In the genomic region with DNA sequence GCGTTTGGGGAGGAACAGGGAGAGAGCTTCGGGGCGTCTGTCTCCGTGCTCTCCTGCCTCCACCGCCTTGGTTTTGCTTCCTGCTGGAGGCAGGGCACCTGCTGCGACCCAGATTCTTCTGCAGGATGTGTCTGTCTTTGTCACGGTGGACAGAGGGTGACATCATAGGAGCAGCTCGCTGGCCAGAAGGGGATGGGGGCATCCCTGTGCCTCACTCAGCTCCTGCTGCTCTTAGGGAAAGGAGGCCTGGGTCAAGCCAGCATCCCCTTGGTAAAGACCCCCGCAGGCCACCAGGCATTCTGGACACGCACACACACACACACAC, we compare ENCODE assay signal across 17 cellular contexts. TPM values are rescaled to one million over a fixed set of nuclear protein-coding genes. Genes with fewer than 3 reads are reported as not detected.
DNase-seq lines count a peak whose midpoint lies in the region; ATAC-seq and TF ChIP-seq lines count a peak whose summit lies in the region.
"Had no signal": no experiment of that assay in that cellular context is flagged by ENCODE, and none has a peak within 500 bp of the region (broad histone marks: within the 10 kb centered on the region; RNA-seq: fewer than 3 reads in every experiment).

No MANE protein-coding gene starts in this region.

- peak overlapping the region; percentile 22; the same call in 1 of the 2 replicates for H3K4me3 Mint-ChIP-seq in WTC11
- H3K4me3 Mint-ChIP-seq: activated B cell treated with CpG ODN at 0.5 μM for 24 hours; activated CD4-positive, alpha-beta memory T cell treated with anti-CD3 and anti-CD28 coated beads, Interleukin-2, amount 10 ng/mL, durations not matched to agents 7 days and 5 days; activated naive CD4-positive, alpha-beta T cell treated with anti-CD3 and anti-CD28 coated beads, Interleukin-2, amount 10 ng/mL, durations not matched to agents 7 days and 5 days; B cell; naive B cell; T-helper 1 cell treated with Interleukin-12 subunit alpha and Interleukin-12 subunit beta and Interleukin-4 antibody, amounts not matched to agents 30 μg/mL and 1 μg/mL, for 36 hours had no signal

- POLR2A ChIA-PET in WTC11 (lab: Charles Lee) = no interaction called here

- peaks cover 4% of the 10 kb centered on the region for H3K27me3 Mint-ChIP-seq in WTC11 (ENCODE audit: low read depth)
- H3K27me3 Mint-ChIP-seq: activated B cell treated with CpG ODN at 0.5 μM for 24 hours, B cell, naive B cell had no signal

- peaks cover 9% of the 10 kb centered on the region for H3K9me3 Mint-ChIP-seq in WTC11
- H3K9me3 Mint-ChIP-seq: activated CD4-positive, alpha-beta memory T cell treated with anti-CD3 and anti-CD28 coated beads, Interleukin-2, amount 10 ng/mL, durations not matched to agents 7 days and 5 days; activated naive CD4-positive, alpha-beta T cell treated with anti-CD3 and anti-CD28 coated beads, Interleukin-2, amount 10 ng/mL, durations not matched to agents 7 days and 5 days; T-helper 1 cell treated with Interleukin-12 subunit alpha and Interleukin-12 subunit beta and Interleukin-4 antibody, amounts not matched to agents 30 μg/mL and 1 μg/mL, for 36 hours had no signal

- CTCF ChIA-PET in WTC11 (lab: Charles Lee) = interaction anchor here (0.7 to 5.7 kb wide), 6 partner anchors 10 to 271 kb away, joined by 3 to 35 read pairs (median 4); no protein-coding TSS in a partner anchor

- H3K27me3 ChIP-seq in heart left ventricle (peaks cover 0 to 11% (median 0%) of the 10 kb centered on the region in 9 donors), psoas muscle (ENCODE audit: insufficient read depth in 3 of 3, low read length in 2 of 3) (peaks cover 0 to 6% (median 0%) of the 10 kb centered on the region in 3 donors)

- H3K27ac Mint-ChIP-seq in WTC11 = no peak overlapping the region
- H3K27ac Mint-ChIP-seq: activated B cell treated with CpG ODN at 0.5 μM for 24 hours; activated CD4-positive, alpha-beta memory T cell treated with anti-CD3 and anti-CD28 coated beads, Interleukin-2, amount 10 ng/mL, durations not matched to agents 7 days and 5 days; activated naive CD4-positive, alpha-beta T cell treated with anti-CD3 and anti-CD28 coated beads, Interleukin-2, amount 10 ng/mL, durations not matched to agents 7 days and 5 days; B cell; T-helper 1 cell treated with Interleukin-12 subunit alpha and Interleukin-12 subunit beta and Interleukin-4 antibody, amounts not matched to agents 30 μg/mL and 1 μg/mL, for 36 hours had no signal

- no peak for TF ChIP-seq POLR2A in heart left ventricle (IDR thresholded peaks at IDR 0.05)
- no peak for TF ChIP-seq POLR2A in lower leg skin (IDR thresholded peaks at IDR 0.05)

- H3K36me3 ChIP-seq in heart left ventricle (peaks cover 0 to 31% (median 29%) of the 10 kb centered on the region in 9 donors), psoas muscle (ENCODE audit: insufficient read depth in 1 of 2, low read depth in 1 of 2) (peaks cover 3 to 31% of the 10 kb centered on the region in 2 donors)

- H3K9me3 ChIP-seq in heart left ventricle = no peaks in the 10 kb centered on the region
- H3K9me3 ChIP-seq in psoas muscle = no peaks in the 10 kb centered on the region
- H3K9me3 ChIP-seq: colonic mucosa had no signal

- H3K27ac ChIP-seq in heart left ventricle (no peak overlapping the region), psoas muscle (no peak overlapping the region)
- H3K27ac ChIP-seq: colonic mucosa had no signal

- H3K4me1 ChIP-seq in heart left ventricle (peaks cover 0 to 20% (median 14%) of the 10 kb centered on the region in 12 donors), psoas muscle (peaks cover 16% of the 10 kb centered on the region)
- H3K4me1 ChIP-seq: colonic mucosa had no signal

- intact Hi-C loops in heart left ventricle (cut with DNase I) = no loop called here
- intact Hi-C loops in psoas muscle (cut with DNase I) = no loop called here
- intact Hi-C loops in lower leg skin (cut with DNase I; ENCODE audit: low total_unique reads) = loop anchor here (10.0 kb wide), 1 partner anchor 249 kb away; no protein-coding TSS in a partner anchor

- DNase-seq in GM10266 (ENCODE audit: extremely low spot score) (peak; percentile 48), WTC11 (ENCODE audit: low spot score) (no peak), heart left ventricle (no peak), psoas muscle (no peak), lower leg skin (ENCODE audit: low spot score in 2 of 2) (no peak), HK-2 (ENCODE audit: unreplicated experiment) (no peak), COLO829 (ENCODE audit: low spot score) (no peak)
- DNase-seq: activated B cell treated with CpG ODN at 0.5 μM for 24 hours; activated CD4-positive, alpha-beta memory T cell treated with anti-CD3 and anti-CD28 coated beads, Interleukin-2, amount 10 ng/mL, durations not matched to agents 7 days and 5 days; activated naive CD4-positive, alpha-beta T cell treated with anti-CD3 and anti-CD28 coated beads, Interleukin-2, amount 10 ng/mL, durations not matched to agents 7 days and 5 days; activated T-cell treated with anti-CD3 and anti-CD28 coated beads, Interleukin-2, amount 50 U/mL, for 1 hour; colonic mucosa; naive B cell; NCI-H187 treated with DMSO at 0.1 percent for 48 hours had no signal

- 5 to 25% (median 15%) methylated on average over 7 to 10 of the region's 10 CpGs for WGBS in heart left ventricle, 4 donors
- 12 to 19% (median 13%) methylated on average over 10 of the region's 10 CpGs for WGBS in psoas muscle, 3 donors
- WGBS in lower leg skin, 2 donors = 28 to 35% methylated on average over 10 of the region's 10 CpGs

- peaks cover 28% of the 10 kb centered on the region for H3K36me3 Mint-ChIP-seq in WTC11

- peaks cover 21% of the 10 kb centered on the region for H3K4me1 Mint-ChIP-seq in WTC11
- H3K4me1 Mint-ChIP-seq: activated B cell treated with CpG ODN at 0.5 μM for 24 hours; activated CD4-positive, alpha-beta memory T cell treated with anti-CD3 and anti-CD28 coated beads, Interleukin-2, amount 10 ng/mL, durations not matched to agents 7 days and 5 days; activated naive CD4-positive, alpha-beta T cell treated with anti-CD3 and anti-CD28 coated beads, Interleukin-2, amount 10 ng/mL, durations not matched to agents 7 days and 5 days had no signal

- TF ChIP-seq CTCF in GM10266 (IDR thresholded peaks at IDR 0.05; ENCODE audit: control insufficient read depth, insufficient read depth, low read depth, missing control alignments) = no peak
- no peak for TF ChIP-seq CTCF in WTC11 (IDR thresholded peaks at IDR 0.05)
- no peak for TF ChIP-seq CTCF in heart left ventricle (IDR thresholded peaks at IDR 0.05)
- no peak for TF ChIP-seq CTCF in psoas muscle (IDR thresholded peaks at IDR 0.05)
- TF ChIP-seq CTCF in lower leg skin (IDR thresholded peaks at IDR 0.05) = no peak

- H3K4me3 ChIP-seq in heart left ventricle = peak overlapping the region in 3 of 12 donors; percentile 14 to 46 (median 31)
- no peak overlapping the region for H3K4me3 ChIP-seq in psoas muscle
- no peak overlapping the region for H3K4me3 ChIP-seq in lower leg skin (ENCODE audit: low read depth, poor library complexity, severe bottlenecking)
- H3K4me3 ChIP-seq: colonic mucosa, lung had no signal

- ATAC-seq in WTC11 (no peak), heart left ventricle (peak in 3 of 4 donors; percentile 5 to 29 (median 8)), psoas muscle (peak in 3 of 4 donors; percentile 23 to 48 (median 34))

TF ChIP-seq in WTC11, 78 proteins besides CTCF, POLR2A, EP300 and RAD21:
- TF ChIP-seq, protein P1, sequence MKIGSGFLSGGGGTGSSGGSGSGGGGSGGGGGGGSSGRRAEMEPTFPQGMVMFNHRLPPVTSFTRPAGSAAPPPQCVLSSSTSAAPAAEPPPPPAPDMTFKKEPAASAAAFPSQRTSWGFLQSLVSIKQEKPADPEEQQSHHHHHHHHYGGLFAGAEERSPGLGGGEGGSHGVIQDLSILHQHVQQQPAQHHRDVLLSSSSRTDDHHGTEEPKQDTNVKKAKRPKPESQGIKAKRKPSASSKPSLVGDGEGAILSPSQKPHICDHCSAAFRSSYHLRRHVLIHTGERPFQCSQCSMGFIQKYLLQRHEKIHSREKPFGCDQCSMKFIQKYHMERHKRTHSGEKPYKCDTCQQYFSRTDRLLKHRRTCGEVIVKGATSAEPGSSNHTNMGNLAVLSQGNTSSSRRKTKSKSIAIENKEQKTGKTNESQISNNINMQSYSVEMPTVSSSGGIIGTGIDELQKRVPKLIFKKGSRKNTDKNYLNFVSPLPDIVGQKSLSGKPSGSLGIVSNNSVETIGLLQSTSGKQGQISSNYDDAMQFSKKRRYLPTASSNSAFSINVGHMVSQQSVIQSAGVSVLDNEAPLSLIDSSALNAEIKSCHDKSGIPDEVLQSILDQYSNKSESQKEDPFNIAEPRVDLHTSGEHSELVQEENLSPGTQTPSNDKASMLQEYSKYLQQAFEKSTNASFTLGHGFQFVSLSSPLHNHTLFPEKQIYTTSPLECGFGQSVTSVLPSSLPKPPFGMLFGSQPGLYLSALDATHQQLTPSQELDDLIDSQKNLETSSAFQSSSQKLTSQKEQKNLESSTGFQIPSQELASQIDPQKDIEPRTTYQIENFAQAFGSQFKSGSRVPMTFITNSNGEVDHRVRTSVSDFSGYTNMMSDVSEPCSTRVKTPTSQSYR (CRISPR knock-in tag; IDR thresholded peaks at IDR 0.05) = no peak
- no peak for TF ChIP-seq FOXK1 (CRISPR knock-in tag; IDR thresholded peaks at IDR 0.05)
- no peak for TF ChIP-seq FOXJ3 (CRISPR knock-in tag; IDR thresholded peaks at IDR 0.05; ENCODE audit: borderline replicate concordance)
- TF ChIP-seq EMX1 (CRISPR knock-in tag; IDR thresholded peaks at IDR 0.05) = no peak
- no peak for TF ChIP-seq SMAD3 (CRISPR knock-in tag; IDR thresholded peaks at IDR 0.05; ENCODE audit: borderline replicate concordance)

RNA-seq across cellular contexts. Expression of gene NPAS1, which starts 16.1 kb away (rescaled TPM):
- total RNA-seq in WTC11 (2021) = 6.8 to 11.1 TPM (median 10.3 TPM) in 3 replicates
- 1 to 10 TPM in 2 of 9 donors, under 1 TPM in 6, not detected in 1; 0.16 to 1.3 (median 0.53) TPM for total RNA-seq in heart left ventricle
- polyA plus RNA-seq in heart left ventricle = 1 to 10 TPM; 1.2 to 1.3 TPM
- total RNA-seq in psoas muscle = under 1 TPM in 2 of 4 donors, not detected in 2; 0.18 to 0.23 TPM
- under 1 TPM in 2 of 3 donors, not detected in 1; 0.04 to 0.18 TPM for polyA plus RNA-seq in psoas muscle
- 10 to 100 TPM in 3 of 4 donors, 1 to 10 TPM in 1; 5.7 to 24.3 (median 12.6) TPM for total RNA-seq in lower leg skin

RNA-seq across cellular contexts. Expression of gene TMEM160, which starts 44.9 kb away (rescaled TPM):
- total RNA-seq in WTC11 (2021) (86.2 to 90.3 TPM (median 87.8 TPM) in 3 replicates), heart left ventricle (10 to 100 TPM; 21.7 to 58.0 (median 24.5) TPM), psoas muscle (10 to 100 TPM; 19.7 to 31.4 (median 25.4) TPM), lower leg skin (10 to 100 TPM; 54.1 to 64.8 (median 56.0) TPM)
- polyA plus RNA-seq in heart left ventricle (10 to 100 TPM; 10.5 to 21.7 TPM), psoas muscle (10 to 100 TPM in 1 of 3 donors, 1 to 10 TPM in 2; 5.9 to 44.1 (median 7.3) TPM)
